In genomic region chr18:9240270-9240669, GRCh38 we compare ENCODE assay signal across 20 cellular contexts.
DNase-seq lines count a peak whose midpoint lies in the region; ATAC-seq, FAIRE-seq and TF ChIP-seq lines count a peak whose summit lies in the region.
"Had no signal": no experiment of that assay in that cellular context is flagged by ENCODE, and none has a peak within 500 bp of the region (broad histone marks: within the 10 kb centered on the region; RNA-seq: fewer than 3 reads in every experiment).

No MANE protein-coding gene starts in this region.

- in situ Hi-C loops in GM12878 (cut with MboI) = no loop called here

- no peaks in the 10 kb centered on the region for H3K9me3 Mint-ChIP-seq in activated naive CD4-positive, alpha-beta T cell treated with anti-CD3 and anti-CD28 coated beads, Interleukin-2, amount 50 U/mL, for 24 hours
- no peaks in the 10 kb centered on the region for H3K9me3 Mint-ChIP-seq in activated naive CD4-positive, alpha-beta T cell treated with anti-CD3 and anti-CD28 coated beads for 36 hours
- H3K9me3 Mint-ChIP-seq: CD14-positive monocyte; dendritic cell treated with granulocyte-macrophage colony-stimulating factor and Interleukin-4, amounts not matched to agents 40 ng/mL and 50 ng/mL, for 4 days; naive thymus-derived CD8-positive, alpha-beta T cell had no signal

- peak overlapping the region; percentile 10 for H3K27ac Mint-ChIP-seq in activated naive CD4-positive, alpha-beta T cell treated with anti-CD3 and anti-CD28 coated beads, Interleukin-2, amount 50 U/mL, for 24 hours
- no peak overlapping the region for H3K27ac Mint-ChIP-seq in activated naive CD4-positive, alpha-beta T cell treated with anti-CD3 and anti-CD28 coated beads for 36 hours
- H3K27ac Mint-ChIP-seq: dendritic cell treated with granulocyte-macrophage colony-stimulating factor and Interleukin-4, amounts not matched to agents 40 ng/mL and 50 ng/mL, for 4 days; naive thymus-derived CD8-positive, alpha-beta T cell had no signal

- no peak overlapping the region for H3K9ac ChIP-seq in GM12878 (ENCODE audit: control insufficient read depth, insufficient read depth, low read length)
- H3K9ac ChIP-seq: parathyroid adenoma had no signal

- H3K4me3 ChIP-seq in GM12878 = no peak overlapping the region
- H3K4me3 ChIP-seq: Peyer's patch, thoracic aorta had no signal

- H3K36me3 Mint-ChIP-seq in activated naive CD4-positive, alpha-beta T cell treated with anti-CD3 and anti-CD28 coated beads, Interleukin-2, amount 50 U/mL, for 24 hours = peaks cover 21% of the 10 kb centered on the region
- peaks cover 19% of the 10 kb centered on the region for H3K36me3 Mint-ChIP-seq in activated naive CD4-positive, alpha-beta T cell treated with anti-CD3 and anti-CD28 coated beads for 36 hours (ENCODE audit: low read depth)

- no peak for TF ChIP-seq POLR2A in GM12878 (IDR thresholded peaks at IDR 0.05; ENCODE audit: low read depth, low read length)

- SMC1A ChIA-PET in GM12878 (lab: Charles Lee; ENCODE audit: uncharacterized antibody, unreplicated experiment) = interaction anchor here (0.6 to 2.4 kb wide), 9 partner anchors 14 to 130 kb away, joined by 3 to 7 read pairs (median 3); no protein-coding TSS in a partner anchor

- no peak for DNase-seq in activated naive CD4-positive, alpha-beta T cell treated with anti-CD3 and anti-CD28 coated beads for 36 hours
- peak; percentile 66 for DNase-seq in MV-4-11 (lab: John Stamatoyannopoulos, UW)
- DNase-seq in GM12878 (ENCODE audit: low read depth, low spot score) = no peak
- no peak for DNase-seq in kidney tubule cell (ENCODE audit: low spot score)
- no peak for DNase-seq in stimulated activated CD8-positive, alpha-beta memory T cell treated with anti-CD3 and anti-CD28 coated beads, Interleukin-4, amount 100 ng/mL, for 48 hours
- DNase-seq: head of caudate nucleus; left colon; naive thymus-derived CD8-positive, alpha-beta T cell; NCI-H1694; NCI-H748 treated with DMSO at 0.1 percent for 48 hours; Peyer's patch had no signal

- no peak overlapping the region for H3K4me2 ChIP-seq in GM12878 (ENCODE audit: control insufficient read depth, insufficient read depth)

- RAD21 ChIA-PET in GM12878 (lab: Charles Lee; ENCODE audit: unreplicated experiment) = interaction anchor here (0.8 to 0.9 kb wide), 2 partner anchors 16 to 276 kb away, joined by 3 read pairs; no protein-coding TSS in a partner anchor

- peaks cover 0 to 17% of the 10 kb centered on the region in 2 experiments; a peak in 2 of 4 replicates for H3K36me3 ChIP-seq in GM12878 (ENCODE audit: control insufficient read depth in 2 of 2, insufficient read depth in 2 of 2, low read length in 1 of 2)

- H3K27ac ChIP-seq in GM12878 (ENCODE audit: control insufficient read depth, insufficient read depth) = no peak overlapping the region; the same call in 1 of the 2 replicates
- H3K27ac ChIP-seq: parathyroid adenoma, Peyer's patch, thoracic aorta had no signal

- TF ChIP-seq CTCF in GM12878 (IDR thresholded peaks at IDR 0.05 in 2 of 3, conservative IDR thresholded peaks at IDR 0.05 in 1 of 3; ENCODE audit: control insufficient read depth in 2 of 3, extremely low read depth in 1 of 3, insufficient read depth in 1 of 3, low read depth in 3 of 3, low read length in 3 of 3) = no peak

- H2AFZ ChIP-seq in GM12878 (ENCODE audit: control insufficient read depth, low read depth, low read length) = no peak overlapping the region
- H2AFZ ChIP-seq: parathyroid adenoma had no signal

- no peaks in the 10 kb centered on the region for H3K4me1 ChIP-seq in GM12878 (ENCODE audit: control insufficient read depth, insufficient read depth, low read length)
- H3K4me1 ChIP-seq: parathyroid adenoma, Peyer's patch had no signal

- ATAC-seq in GM18909 (IDR thresholded peaks at IDR 0.05; ENCODE audit: poor library complexity, unreplicated experiment) (peak; percentile 56), GM12878 (peak; percentile 66), GM21367 (IDR thresholded peaks at IDR 0.05; ENCODE audit: unreplicated experiment) (no peak)
- ATAC-seq: left colon; naive thymus-derived CD8-positive, alpha-beta T cell; sciatic nerve had no signal

- intact Hi-C loops in activated naive CD4-positive, alpha-beta T cell treated with anti-CD3 and anti-CD28 coated beads for 36 hours (cut with micrococcal nuclease) = no loop called here
- intact Hi-C loops in GM12878 (cut with micrococcal nuclease; ENCODE audit: unreplicated experiment) = loop anchor here (10.0 kb wide), 1 partner anchor 235 kb away; the partner anchor contains the start of gene RALBP1

- POLR2A ChIA-PET in GM12878 (lab: Charles Lee) = no interaction called here

- TF ChIP-seq EP300 in GM12878 (IDR thresholded peaks at IDR 0.05; ENCODE audit: borderline replicate concordance in 1 of 2, control insufficient read depth in 1 of 2, low read depth in 2 of 2, low read length in 2 of 2) = 0 out of 4 replicates have a peak, but pooled peaks of 1 of the 2 experiments have one; percentile 31

- FAIRE-seq in GM12878 (lab: Jason Lieb, UNC) = no peak
- FAIRE-seq: bronchial epithelial cell had no signal

- no peak overlapping the region for H3K4me3 Mint-ChIP-seq in activated naive CD4-positive, alpha-beta T cell treated with anti-CD3 and anti-CD28 coated beads, Interleukin-2, amount 50 U/mL, for 24 hours
- H3K4me3 Mint-ChIP-seq in activated naive CD4-positive, alpha-beta T cell treated with anti-CD3 and anti-CD28 coated beads for 36 hours = no peak overlapping the region
- H3K4me3 Mint-ChIP-seq: CD14-positive monocyte; dendritic cell treated with granulocyte-macrophage colony-stimulating factor and Interleukin-4, amounts not matched to agents 40 ng/mL and 50 ng/mL, for 4 days; naive thymus-derived CD8-positive, alpha-beta T cell had no signal

- WGBS in GM12878 (ENCODE audit: insufficient coverage, insufficient replicate concordance, low lambda C conversion rate, missing lambda C conversion rate) = 6% methylated on average over 4 of the region's 4 CpGs

- BruUV-seq in GM12878 (replicated peaks; lab: Mats Ljungman, UMichigan) = no TSS peak

- no peaks in the 10 kb centered on the region for H3K79me2 ChIP-seq in GM12878 (ENCODE audit: control insufficient read depth, insufficient read depth, low read length)
- H3K79me2 ChIP-seq: parathyroid adenoma had no signal

- peaks cover 9% of the 10 kb centered on the region for H3K4me1 Mint-ChIP-seq in activated naive CD4-positive, alpha-beta T cell treated with anti-CD3 and anti-CD28 coated beads, Interleukin-2, amount 50 U/mL, for 24 hours
- H3K4me1 Mint-ChIP-seq in activated naive CD4-positive, alpha-beta T cell treated with anti-CD3 and anti-CD28 coated beads for 36 hours (ENCODE audit: low read depth) = no peaks in the 10 kb centered on the region

- H4K20me1 ChIP-seq in GM12878 (ENCODE audit: control insufficient read depth, insufficient read depth) = no peaks in the 10 kb centered on the region

- H3K27me3 Mint-ChIP-seq in activated naive CD4-positive, alpha-beta T cell treated with anti-CD3 and anti-CD28 coated beads, Interleukin-2, amount 50 U/mL, for 24 hours = no peaks in the 10 kb centered on the region
- H3K27me3 Mint-ChIP-seq in activated naive CD4-positive, alpha-beta T cell treated with anti-CD3 and anti-CD28 coated beads for 36 hours (ENCODE audit: low read depth) = no peaks in the 10 kb centered on the region
- H3K27me3 Mint-ChIP-seq: dendritic cell treated with granulocyte-macrophage colony-stimulating factor and Interleukin-4, amounts not matched to agents 40 ng/mL and 50 ng/mL, for 4 days; naive thymus-derived CD8-positive, alpha-beta T cell had no signal

- no peak for TF ChIP-seq RAD21 in GM12878 (IDR thresholded peaks at IDR 0.05; ENCODE audit: insufficient read depth, low read depth, low read length)

- CTCF ChIA-PET in activated naive CD4-positive, alpha-beta T cell treated with anti-CD3 and anti-CD28 coated beads for 36 hours (lab: Charles Lee) = interaction anchor here (0.6 to 1.3 kb wide), 3 partner anchors 13 to 25 kb away, joined by 3 to 4 read pairs (median 3); no protein-coding TSS in a partner anchor
- CTCF ChIA-PET in GM12878 (lab: Yijun Ruan, JAX) = interaction anchor here (1.3 kb wide), 1 partner anchor 157 kb away, joined by 3 read pairs; no protein-coding TSS in a partner anchor

- no peaks in the 10 kb centered on the region for H3K27me3 ChIP-seq in GM12878 (replicated peaks in 1 of 2; ENCODE audit: control insufficient read depth in 2 of 2, insufficient read depth in 2 of 2, low read length in 1 of 2)
- H3K27me3 ChIP-seq: Peyer's patch had no signal

- no peaks in the 10 kb centered on the region for H3K9me3 ChIP-seq in GM12878 (replicated peaks; ENCODE audit: control insufficient read depth, insufficient read depth, low read length)
- H3K9me3 ChIP-seq: Peyer's patch, thoracic aorta had no signal

TF ChIP-seq in GM12878, 131 proteins besides CTCF, POLR2A, EP300 and RAD21 (continues in another document):
- TF ChIP-seq MTA2 (IDR thresholded peaks at IDR 0.05; ENCODE audit: low read depth) (peak; percentile 85), DPF2 (IDR thresholded peaks at IDR 0.05) (0 out of 2 replicates have a peak, but pooled peaks have one; percentile 53), IKZF1 (conservative IDR thresholded peaks at IDR 0.05) (0 out of 2 replicates have a peak, but pooled peaks have one; percentile 27), BACH1 (IDR thresholded peaks at IDR 0.05; ENCODE audit: borderline replicate concordance) (peak; percentile 29; the same call in 1 of the 2 replicates), RUNX3 (IDR thresholded peaks at IDR 0.05; ENCODE audit: low read length) (peak; percentile 40; the same call in 1 of the 2 replicates), MEF2A (IDR thresholded peaks at IDR 0.05; ENCODE audit: insufficient read depth, low read depth, low read length) (no peak), ASH2L (IDR thresholded peaks at IDR 0.05; ENCODE audit: borderline replicate concordance, low read depth) (no peak)
- TF ChIP-seq, protein P1, sequence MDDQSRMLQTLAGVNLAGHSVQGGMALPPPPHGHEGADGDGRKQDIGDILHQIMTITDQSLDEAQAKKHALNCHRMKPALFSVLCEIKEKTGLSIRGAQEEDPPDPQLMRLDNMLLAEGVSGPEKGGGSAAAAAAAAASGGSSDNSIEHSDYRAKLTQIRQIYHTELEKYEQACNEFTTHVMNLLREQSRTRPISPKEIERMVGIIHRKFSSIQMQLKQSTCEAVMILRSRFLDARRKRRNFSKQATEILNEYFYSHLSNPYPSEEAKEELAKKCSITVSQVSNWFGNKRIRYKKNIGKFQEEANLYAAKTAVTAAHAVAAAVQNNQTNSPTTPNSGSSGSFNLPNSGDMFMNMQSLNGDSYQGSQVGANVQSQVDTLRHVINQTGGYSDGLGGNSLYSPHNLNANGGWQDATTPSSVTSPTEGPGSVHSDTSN (IDR thresholded peaks at IDR 0.05; ENCODE audit: insufficient replicate concordance, low read depth, low read length) = peak; percentile 13
